34 cellular contexts compared by ENCODE assay signal in genomic region chr4:152240232-152240631, GRCh38.
"Had no signal": no experiment of that assay in that cellular context is flagged by ENCODE, and none has a peak within 500 bp of the region (broad histone marks: within the 10 kb centered on the region; RNA-seq: fewer than 3 reads in every experiment).

No MANE protein-coding gene starts in this region.

- H3K9me3 ChIP-seq: MG63 had no signal

- H3K4me2 ChIP-seq: KMS-11 had no signal

- H3K4me3 ChIP-seq: MG63 had no signal

- DNase-seq: Karpas-422, Kasumi-1, MG63, MM.1S, MV-4-11, NCI-H1048, NCI-H1092, NCI-H1092 treated with DMSO at 0.1 percent for 48 hours, NCI-H1105, NCI-H1105 treated with DMSO at 0.1 percent for 48 hours, NCI-H1417, NCI-H1417 treated with DMSO at 0.1 percent for 48 hours, NCI-H1436, NCI-H1436 treated with DMSO at 0.1 percent for 48 hours, NCI-H146, NCI-H1694, NCI-H1694 treated with DMSO at 0.1 percent for 48 hours, NCI-H187, NCI-H187 treated with DMSO at 0.1 percent for 48 hours, NCI-H1930, NCI-H2029, NCI-H2029 treated with DMSO at 0.1 percent for 48 hours, NCI-H2081, NCI-H2081 treated with DMSO at 0.1 percent for 48 hours, NCI-H2107, NCI-H2171, NCI-H2171 treated with DMSO at 0.1 percent for 48 hours, NCI-H2227 treated with DMSO at 0.1 percent for 48 hours, NCI-H226, NCI-H345, NCI-H446, NCI-H446 treated with DMSO at 0.1 percent for 48 hours, NCI-H510A had no signal

- H3K9ac ChIP-seq: KMS-11 had no signal

- H3K27me3 ChIP-seq: MG63 had no signal

- H3K36me3 ChIP-seq: MG63 had no signal

- H3K27ac ChIP-seq: KMS-11 had no signal
